2 cellular contexts compared by ENCODE assay signal in genomic region chr10:62062028-62062427, GRCh38.
TF ChIP-seq lines count a peak whose summit lies in the region.

No MANE protein-coding gene starts in this region.

TF ChIP-seq in HepG2, 621 proteins besides CTCF, POLR2A, EP300 and RAD21:
- TF ChIP-seq ZNF839 (CRISPR knock-in tag; IDR thresholded peaks at IDR 0.05; ENCODE audit: borderline replicate concordance): no peak
- TF ChIP-seq ZNF776 (CRISPR knock-in tag; IDR thresholded peaks at IDR 0.05): no peak
- TF ChIP-seq MAFK (conservative IDR thresholded peaks at IDR 0.05 in 1 of 2, IDR thresholded peaks at IDR 0.05 in 1 of 2; ENCODE audit: low read length in 2 of 2): no peak
- no peak for TF ChIP-seq STAT5B (CRISPR knock-in tag; IDR thresholded peaks at IDR 0.05)
- TF ChIP-seq, protein P1, sequence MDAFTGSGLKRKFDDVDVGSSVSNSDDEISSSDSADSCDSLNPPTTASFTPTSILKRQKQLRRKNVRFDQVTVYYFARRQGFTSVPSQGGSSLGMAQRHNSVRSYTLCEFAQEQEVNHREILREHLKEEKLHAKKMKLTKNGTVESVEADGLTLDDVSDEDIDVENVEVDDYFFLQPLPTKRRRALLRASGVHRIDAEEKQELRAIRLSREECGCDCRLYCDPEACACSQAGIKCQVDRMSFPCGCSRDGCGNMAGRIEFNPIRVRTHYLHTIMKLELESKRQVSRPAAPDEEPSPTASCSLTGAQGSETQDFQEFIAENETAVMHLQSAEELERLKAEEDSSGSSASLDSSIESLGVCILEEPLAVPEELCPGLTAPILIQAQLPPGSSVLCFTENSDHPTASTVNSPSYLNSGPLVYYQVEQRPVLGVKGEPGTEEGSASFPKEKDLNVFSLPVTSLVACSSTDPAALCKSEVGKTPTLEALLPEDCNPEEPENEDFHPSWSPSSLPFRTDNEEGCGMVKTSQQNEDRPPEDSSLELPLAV (CRISPR knock-in tag; conservative IDR thresholded peaks at IDR 0.05; ENCODE audit: low read depth): no peak
- TF ChIP-seq ZNF513 (CRISPR knock-in tag; conservative IDR thresholded peaks at IDR 0.05): no peak
- no peak for TF ChIP-seq MXD4 (CRISPR knock-in tag; IDR thresholded peaks at IDR 0.05)
- no peak for TF ChIP-seq ZNF326 (CRISPR knock-in tag; IDR thresholded peaks at IDR 0.05; ENCODE audit: borderline replicate concordance)
- TF ChIP-seq ZNF644 (CRISPR knock-in tag; IDR thresholded peaks at IDR 0.05; ENCODE audit: low read depth): no peak
TF ChIP-seq in HepG2: peak in this region for 0.

TF ChIP-seq in GM23338, 12 proteins besides CTCF, POLR2A, EP300 and RAD21:
- TF ChIP-seq JUNB (IDR thresholded peaks at IDR 0.05; ENCODE audit: unreplicated experiment) (no peak), REST (IDR thresholded peaks at IDR 0.05; ENCODE audit: unreplicated experiment) (no peak), STAT1 (IDR thresholded peaks at IDR 0.05; ENCODE audit: unreplicated experiment) (no peak), CREB1 (CRISPR knock-in tag; IDR thresholded peaks at IDR 0.05; ENCODE audit: low read depth) (no peak), ZNF114 (CRISPR knock-in tag; IDR thresholded peaks at IDR 0.05) (no peak), NANOG (IDR thresholded peaks at IDR 0.05; ENCODE audit: borderline replicate concordance) (no peak), EZH2phosphoT487 (IDR thresholded peaks at IDR 0.05; ENCODE audit: unreplicated experiment) (no peak), EZH2 (IDR thresholded peaks at IDR 0.05; ENCODE audit: low read depth, unreplicated experiment) (no peak), ZNF331 (CRISPR knock-in tag; IDR thresholded peaks at IDR 0.05; ENCODE audit: low read depth) (no peak), POLR2AphosphoS5 (IDR thresholded peaks at IDR 0.05; ENCODE audit: low read depth) (no peak), ETS1 (IDR thresholded peaks at IDR 0.05) (no peak)
- TF ChIP-seq, protein P2, sequence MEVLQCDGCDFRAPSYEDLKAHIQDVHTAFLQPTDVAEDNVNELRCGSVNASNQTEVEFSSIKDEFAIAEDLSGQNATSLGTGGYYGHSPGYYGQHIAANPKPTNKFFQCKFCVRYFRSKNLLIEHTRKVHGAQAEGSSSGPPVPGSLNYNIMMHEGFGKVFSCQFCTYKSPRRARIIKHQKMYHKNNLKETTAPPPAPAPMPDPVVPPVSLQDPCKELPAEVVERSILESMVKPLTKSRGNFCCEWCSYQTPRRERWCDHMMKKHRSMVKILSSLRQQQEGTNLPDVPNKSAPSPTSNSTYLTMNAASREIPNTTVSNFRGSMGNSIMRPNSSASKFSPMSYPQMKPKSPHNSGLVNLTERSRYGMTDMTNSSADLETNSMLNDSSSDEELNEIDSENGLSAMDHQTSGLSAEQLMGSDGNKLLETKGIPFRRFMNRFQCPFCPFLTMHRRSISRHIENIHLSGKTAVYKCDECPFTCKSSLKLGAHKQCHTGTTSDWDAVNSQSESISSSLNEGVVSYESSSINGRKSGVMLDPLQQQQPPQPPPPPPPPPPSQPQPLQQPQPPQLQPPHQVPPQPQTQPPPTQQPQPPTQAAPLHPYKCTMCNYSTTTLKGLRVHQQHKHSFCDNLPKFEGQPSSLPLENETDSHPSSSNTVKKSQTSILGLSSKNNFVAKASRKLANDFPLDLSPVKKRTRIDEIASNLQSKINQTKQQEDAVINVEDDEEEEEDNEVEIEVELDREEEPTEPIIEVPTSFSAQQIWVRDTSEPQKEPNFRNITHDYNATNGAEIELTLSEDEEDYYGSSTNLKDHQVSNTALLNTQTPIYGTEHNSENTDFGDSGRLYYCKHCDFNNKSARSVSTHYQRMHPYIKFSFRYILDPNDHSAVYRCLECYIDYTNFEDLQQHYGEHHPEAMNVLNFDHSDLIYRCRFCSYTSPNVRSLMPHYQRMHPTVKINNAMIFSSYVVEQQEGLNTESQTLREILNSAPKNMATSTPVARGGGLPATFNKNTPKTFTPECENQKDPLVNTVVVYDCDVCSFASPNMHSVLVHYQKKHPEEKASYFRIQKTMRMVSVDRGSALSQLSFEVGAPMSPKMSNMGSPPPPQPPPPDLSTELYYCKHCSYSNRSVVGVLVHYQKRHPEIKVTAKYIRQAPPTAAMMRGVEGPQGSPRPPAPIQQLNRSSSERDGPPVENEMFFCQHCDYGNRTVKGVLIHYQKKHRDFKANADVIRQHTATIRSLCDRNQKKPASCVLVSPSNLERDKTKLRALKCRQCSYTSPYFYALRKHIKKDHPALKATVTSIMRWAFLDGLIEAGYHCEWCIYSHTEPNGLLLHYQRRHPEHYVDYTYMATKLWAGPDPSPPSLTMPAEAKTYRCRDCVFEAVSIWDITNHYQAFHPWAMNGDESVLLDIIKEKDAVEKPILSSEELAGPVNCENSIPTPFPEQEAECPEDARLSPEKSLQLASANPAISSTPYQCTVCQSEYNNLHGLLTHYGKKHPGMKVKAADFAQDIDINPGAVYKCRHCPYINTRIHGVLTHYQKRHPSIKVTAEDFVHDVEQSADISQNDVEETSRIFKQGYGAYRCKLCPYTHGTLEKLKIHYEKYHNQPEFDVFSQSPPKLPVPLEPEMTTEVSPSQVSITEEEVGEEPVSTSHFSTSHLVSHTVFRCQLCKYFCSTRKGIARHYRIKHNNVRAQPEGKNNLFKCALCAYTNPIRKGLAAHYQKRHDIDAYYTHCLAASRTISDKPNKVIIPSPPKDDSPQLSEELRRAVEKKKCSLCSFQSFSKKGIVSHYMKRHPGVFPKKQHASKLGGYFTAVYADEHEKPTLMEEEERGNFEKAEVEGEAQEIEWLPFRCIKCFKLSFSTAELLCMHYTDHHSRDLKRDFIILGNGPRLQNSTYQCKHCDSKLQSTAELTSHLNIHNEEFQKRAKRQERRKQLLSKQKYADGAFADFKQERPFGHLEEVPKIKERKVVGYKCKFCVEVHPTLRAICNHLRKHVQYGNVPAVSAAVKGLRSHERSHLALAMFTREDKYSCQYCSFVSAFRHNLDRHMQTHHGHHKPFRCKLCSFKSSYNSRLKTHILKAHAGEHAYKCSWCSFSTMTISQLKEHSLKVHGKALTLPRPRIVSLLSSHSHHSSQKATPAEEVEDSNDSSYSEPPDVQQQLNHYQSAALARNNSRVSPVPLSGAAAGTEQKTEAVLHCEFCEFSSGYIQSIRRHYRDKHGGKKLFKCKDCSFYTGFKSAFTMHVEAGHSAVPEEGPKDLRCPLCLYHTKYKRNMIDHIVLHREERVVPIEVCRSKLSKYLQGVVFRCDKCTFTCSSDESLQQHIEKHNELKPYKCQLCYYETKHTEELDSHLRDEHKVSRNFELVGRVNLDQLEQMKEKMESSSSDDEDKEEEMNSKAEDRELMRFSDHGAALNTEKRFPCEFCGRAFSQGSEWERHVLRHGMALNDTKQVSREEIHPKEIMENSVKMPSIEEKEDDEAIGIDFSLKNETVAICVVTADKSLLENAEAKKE (CRISPR knock-in tag; IDR thresholded peaks at IDR 0.05): no peak
